In the genomic region with DNA sequence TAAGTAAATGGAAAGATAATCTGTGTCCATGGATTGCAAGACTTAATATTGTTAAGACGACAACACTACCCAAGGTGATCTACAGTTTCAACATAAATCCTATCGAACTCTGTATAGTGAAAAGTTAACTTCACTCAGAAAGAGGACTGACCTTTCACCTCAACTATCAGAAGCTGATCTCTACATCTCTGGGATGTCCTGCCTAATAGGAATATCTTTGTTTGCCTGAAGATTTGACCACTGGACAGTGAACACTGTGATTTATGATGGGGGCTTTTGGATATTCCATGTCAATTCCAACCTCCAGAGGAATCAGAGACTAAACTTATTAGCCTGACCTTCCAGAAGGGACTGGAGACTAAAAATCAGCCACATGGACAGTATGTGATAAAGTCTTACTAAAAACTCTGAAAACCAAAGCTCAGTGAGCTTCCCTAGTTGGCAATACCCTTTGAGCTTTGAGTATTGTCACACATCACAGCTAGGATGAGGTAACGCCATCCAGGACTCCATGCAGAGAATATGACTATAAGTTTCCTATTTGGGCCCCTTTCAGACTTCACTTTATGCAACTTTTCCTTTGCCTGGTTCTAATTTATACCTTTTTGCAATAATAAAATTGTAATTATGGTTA, we compare ENCODE assay signal across 9 cellular contexts.
"Had no signal": no experiment of that assay in that cellular context is flagged by ENCODE, and none has a peak within 500 bp of the region (broad histone marks: within the 10 kb centered on the region; RNA-seq: fewer than 3 reads in every experiment).

No MANE protein-coding gene starts in this region.

- H3K4me3 ChIP-seq: GM23338, K562 had no signal

- H3K27ac ChIP-seq: HL-60 had no signal

- FAIRE-seq: H1, H54, K562 had no signal

- H2AFZ ChIP-seq: GM23338 had no signal

- H3K4me2 ChIP-seq: GM23338 had no signal

- ATAC-seq: GM23338, K562 had no signal

- DNase-seq: H9, HCEC 1CT, IMR-90, KG1 had no signal
